ENCODE assay signal across 11 cellular contexts in the genomic region with DNA sequence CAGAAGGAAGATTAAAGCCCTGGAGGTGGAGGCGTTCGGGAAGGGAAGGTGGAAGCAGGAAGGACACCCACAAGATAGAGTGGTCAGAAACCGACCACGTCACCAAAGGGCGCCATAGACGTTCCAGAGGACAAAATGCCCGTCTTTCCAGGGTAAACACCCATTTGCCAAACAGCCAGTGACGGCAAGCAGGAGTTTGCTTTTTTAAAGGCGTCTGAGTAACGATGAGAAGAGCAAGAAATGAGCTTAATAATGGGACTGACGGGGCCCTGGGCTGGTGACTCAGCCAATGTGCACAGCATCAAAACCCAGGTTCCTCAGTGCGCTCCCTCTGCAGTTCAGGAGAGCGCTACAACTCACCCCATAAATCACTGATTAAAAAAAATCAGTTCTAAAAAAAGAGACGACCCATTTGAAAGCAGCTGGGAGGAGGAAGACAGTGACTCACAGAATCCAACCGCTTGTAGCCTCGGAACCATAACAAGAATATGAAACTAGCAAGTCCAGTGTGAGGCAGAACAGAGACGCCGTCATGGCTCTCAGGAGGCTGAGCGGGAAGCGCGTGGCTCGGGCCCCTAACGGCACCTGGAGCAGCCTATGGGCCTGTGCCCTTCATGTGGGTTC. TPM values are rescaled to one million over a fixed set of nuclear protein-coding genes. Genes with fewer than 3 reads are reported as not detected.
A peak's percentile ranks its signal among the peaks of the same experiment; 100 is the strongest.
DNase-seq lines count a peak whose midpoint lies in the region; ATAC-seq and TF ChIP-seq lines count a peak whose summit lies in the region.
"Had no signal": no experiment of that assay in that cellular context is flagged by ENCODE, and none has a peak within 500 bp of the region (broad histone marks: within the 10 kb centered on the region; RNA-seq: fewer than 3 reads in every experiment).

No MANE protein-coding gene starts in this region.

- no peaks in the 10 kb centered on the region for H3K9me2 ChIP-seq in SK-N-SH

- H3K36me3 ChIP-seq in ES-I3 (ENCODE audit: insufficient read depth, low read length): no peaks in the 10 kb centered on the region
- H3K36me3 ChIP-seq in SK-N-SH (replicated peaks in 1 of 2; ENCODE audit: control insufficient read depth in 1 of 2, insufficient read depth in 2 of 2, low read length in 1 of 2): no peaks in the 10 kb centered on the region
- H3K36me3 ChIP-seq: pancreas had no signal

- H3K9me3 ChIP-seq in ES-I3 (ENCODE audit: control insufficient read depth, insufficient read depth, low read length) (no peaks in the 10 kb centered on the region), SK-N-SH (no peaks in the 10 kb centered on the region)
- H3K9me3 ChIP-seq: pancreas had no signal

- peaks cover 27% of the 10 kb centered on the region for H3F3A ChIP-seq in SK-N-SH (replicated peaks; ENCODE audit: insufficient read depth)

- H3K9ac ChIP-seq in ES-I3 (ENCODE audit: low read depth, low read length) (peak overlapping the region; percentile 29; the same call in 1 of the 2 replicates), SK-N-SH (peak overlapping the region; percentile 69)

- peaks cover 87% of the 10 kb centered on the region for H3K79me2 ChIP-seq in SK-N-SH (ENCODE audit: insufficient read depth)

- TF ChIP-seq EP300 in SK-N-SH (IDR thresholded peaks at IDR 0.05; ENCODE audit: borderline replicate concordance in 1 of 2, low read depth in 1 of 2, low read length in 1 of 2): no peak

- 5% methylated on average over 23 of the region's 23 CpGs for WGBS in SK-N-SH (ENCODE audit: low lambda C conversion rate)

- ATAC-seq in foreskin keratinocyte: peak; percentile 98
- ATAC-seq in GM18909 (IDR thresholded peaks at IDR 0.05; ENCODE audit: poor library complexity, unreplicated experiment): no peak

- H4K20me1 ChIP-seq in SK-N-SH (ENCODE audit: insufficient read depth): peaks cover 22% of the 10 kb centered on the region

- TF ChIP-seq CTCF in SK-N-SH (IDR thresholded peaks at IDR 0.05): peak; percentile 38; the same call in 1 of the 2 replicates
- peak; percentile 58 for TF ChIP-seq CTCF in foreskin keratinocyte (conservative IDR thresholded peaks at IDR 0.05)

- CTCF ChIA-PET in SK-N-SH (lab: Yijun Ruan, JAX): interaction anchor here (1.1 to 1.5 kb wide), 3 partner anchors 167 to 176 kb away, joined by 3 to 4 read pairs (median 3); no protein-coding TSS in a partner anchor

- H3K27me3 ChIP-seq in SK-N-SH (ENCODE audit: insufficient read depth) (no peaks in the 10 kb centered on the region), foreskin keratinocyte (no peaks in the 10 kb centered on the region)
- H3K27me3 ChIP-seq: pancreas had no signal

- H3K27ac ChIP-seq in SK-N-SH (ENCODE audit: low read depth in 2 of 2, low read length in 1 of 2): peak overlapping the region; percentile 89 to 90
- peak overlapping the region; percentile 85 for H3K27ac ChIP-seq in foreskin keratinocyte
- H3K27ac ChIP-seq: pancreas had no signal

- peak overlapping the region; percentile 64 to 69 for H3K4me3 ChIP-seq in SK-N-SH (ENCODE audit: low read depth in 2 of 2, low read length in 1 of 2)
- H3K4me3 ChIP-seq in skeletal muscle cell (ENCODE audit: low read depth, low read length): peak overlapping the region; percentile 18
- H3K4me3 ChIP-seq: pancreas had no signal

- peak; percentile 86 for DNase-seq in SK-N-SH
- DNase-seq in foreskin keratinocyte: peak; percentile 90 to 94
- DNase-seq in skeletal muscle cell (ENCODE audit: low read depth): peak; percentile 76
- no peak for DNase-seq in NCI-H2081 treated with DMSO at 0.1 percent for 48 hours (lab: John Stamatoyannopoulos, UW)
- no peak for DNase-seq in SIG-M5 treated with dmso at 0.1 percent for 504 hours (lab: John Stamatoyannopoulos, UW; ENCODE audit: unreplicated experiment)
- DNase-seq in NCI-H1417 (lab: John Stamatoyannopoulos, UW): no peak
- DNase-seq: activated CD4-positive, alpha-beta T cell treated with anti-CD3 and anti-CD28 coated beads, Interleukin-2, amount 50 U/mL, for 1 hour; NCI-H2171 treated with DMSO at 0.1 percent for 48 hours; pancreas had no signal

- TF ChIP-seq RAD21 in SK-N-SH (IDR thresholded peaks at IDR 0.05; ENCODE audit: low read length): no peak

- H3K4me1 ChIP-seq in ES-I3 (ENCODE audit: insufficient read depth, low read length) (no peaks in the 10 kb centered on the region; the same call in 1 of the 2 replicates), SK-N-SH (ENCODE audit: control insufficient read depth in 1 of 2, insufficient read depth in 2 of 2, low read depth in 1 of 2, low read length in 1 of 2) (peaks cover 0 to 19% of the 10 kb centered on the region in 2 experiments; a peak in 1 of 4 replicates), foreskin keratinocyte (peaks cover 5% of the 10 kb centered on the region)
- H3K4me1 ChIP-seq: pancreas had no signal

- peak overlapping the region; percentile 41 for H2AFZ ChIP-seq in SK-N-SH (ENCODE audit: low read depth)

- POLR2A ChIA-PET in SK-N-SH (lab: Yijun Ruan, JAX): no interaction called here

- peak overlapping the region; percentile 78 for H3K4me2 ChIP-seq in SK-N-SH

TF ChIP-seq in SK-N-SH, 30 proteins besides CTCF, POLR2A, EP300 and RAD21 (continues in another document):
- no peak for TF ChIP-seq SIN3A (IDR thresholded peaks at IDR 0.05; ENCODE audit: borderline replicate concordance, low read depth, low read length)
- no peak for TF ChIP-seq GATA2 (CRISPR knock-in tag; IDR thresholded peaks at IDR 0.05)
- TF ChIP-seq, protein P1, sequence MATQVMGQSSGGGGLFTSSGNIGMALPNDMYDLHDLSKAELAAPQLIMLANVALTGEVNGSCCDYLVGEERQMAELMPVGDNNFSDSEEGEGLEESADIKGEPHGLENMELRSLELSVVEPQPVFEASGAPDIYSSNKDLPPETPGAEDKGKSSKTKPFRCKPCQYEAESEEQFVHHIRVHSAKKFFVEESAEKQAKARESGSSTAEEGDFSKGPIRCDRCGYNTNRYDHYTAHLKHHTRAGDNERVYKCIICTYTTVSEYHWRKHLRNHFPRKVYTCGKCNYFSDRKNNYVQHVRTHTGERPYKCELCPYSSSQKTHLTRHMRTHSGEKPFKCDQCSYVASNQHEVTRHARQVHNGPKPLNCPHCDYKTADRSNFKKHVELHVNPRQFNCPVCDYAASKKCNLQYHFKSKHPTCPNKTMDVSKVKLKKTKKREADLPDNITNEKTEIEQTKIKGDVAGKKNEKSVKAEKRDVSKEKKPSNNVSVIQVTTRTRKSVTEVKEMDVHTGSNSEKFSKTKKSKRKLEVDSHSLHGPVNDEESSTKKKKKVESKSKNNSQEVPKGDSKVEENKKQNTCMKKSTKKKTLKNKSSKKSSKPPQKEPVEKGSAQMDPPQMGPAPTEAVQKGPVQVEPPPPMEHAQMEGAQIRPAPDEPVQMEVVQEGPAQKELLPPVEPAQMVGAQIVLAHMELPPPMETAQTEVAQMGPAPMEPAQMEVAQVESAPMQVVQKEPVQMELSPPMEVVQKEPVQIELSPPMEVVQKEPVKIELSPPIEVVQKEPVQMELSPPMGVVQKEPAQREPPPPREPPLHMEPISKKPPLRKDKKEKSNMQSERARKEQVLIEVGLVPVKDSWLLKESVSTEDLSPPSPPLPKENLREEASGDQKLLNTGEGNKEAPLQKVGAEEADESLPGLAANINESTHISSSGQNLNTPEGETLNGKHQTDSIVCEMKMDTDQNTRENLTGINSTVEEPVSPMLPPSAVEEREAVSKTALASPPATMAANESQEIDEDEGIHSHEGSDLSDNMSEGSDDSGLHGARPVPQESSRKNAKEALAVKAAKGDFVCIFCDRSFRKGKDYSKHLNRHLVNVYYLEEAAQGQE (IDR thresholded peaks at IDR 0.05; ENCODE audit: low read depth, low read length): peak; percentile 3; the same call in 1 of the 2 replicates
- TF ChIP-seq TAF1 (IDR thresholded peaks at IDR 0.05; ENCODE audit: borderline replicate concordance, low read depth, low read length): 0 out of 2 replicates have a peak, but pooled peaks have one; percentile 37
- no peak for TF ChIP-seq FOXJ3 (CRISPR knock-in tag; IDR thresholded peaks at IDR 0.05)
- TF ChIP-seq CHD2 (IDR thresholded peaks at IDR 0.05; ENCODE audit: low read length, partially characterized antibody): peak; percentile 3
- peak; percentile 73 for TF ChIP-seq ELF1 (IDR thresholded peaks at IDR 0.05)
- TF ChIP-seq YY1 (IDR thresholded peaks at IDR 0.05; ENCODE audit: low read depth): peak; percentile 83
- TF ChIP-seq, protein P2, sequence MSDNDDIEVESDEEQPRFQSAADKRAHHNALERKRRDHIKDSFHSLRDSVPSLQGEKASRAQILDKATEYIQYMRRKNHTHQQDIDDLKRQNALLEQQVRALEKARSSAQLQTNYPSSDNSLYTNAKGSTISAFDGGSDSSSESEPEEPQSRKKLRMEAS (IDR thresholded peaks at IDR 0.05; ENCODE audit: low read depth): peak; percentile 76
- no peak for TF ChIP-seq TEAD4 (IDR thresholded peaks at IDR 0.05; ENCODE audit: borderline replicate concordance, insufficient read depth)
- TF ChIP-seq, protein P3, sequence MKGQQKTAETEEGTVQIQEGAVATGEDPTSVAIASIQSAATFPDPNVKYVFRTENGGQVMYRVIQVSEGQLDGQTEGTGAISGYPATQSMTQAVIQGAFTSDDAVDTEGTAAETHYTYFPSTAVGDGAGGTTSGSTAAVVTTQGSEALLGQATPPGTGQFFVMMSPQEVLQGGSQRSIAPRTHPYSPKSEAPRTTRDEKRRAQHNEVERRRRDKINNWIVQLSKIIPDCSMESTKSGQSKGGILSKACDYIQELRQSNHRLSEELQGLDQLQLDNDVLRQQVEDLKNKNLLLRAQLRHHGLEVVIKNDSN (IDR thresholded peaks at IDR 0.05; ENCODE audit: borderline replicate concordance, low read depth): no peak
- TF ChIP-seq NRF1 (IDR thresholded peaks at IDR 0.05; ENCODE audit: low read depth, low read length): no peak
- peak; percentile 50 for TF ChIP-seq GABPA (IDR thresholded peaks at IDR 0.05; ENCODE audit: low read depth)
- no peak for TF ChIP-seq RCOR1 (IDR thresholded peaks at IDR 0.05; ENCODE audit: low read length)
- TF ChIP-seq FOSL2 (IDR thresholded peaks at IDR 0.05; ENCODE audit: borderline replicate concordance, low read depth): peak; percentile 69; the same call in 1 of the 2 replicates

RNA-seq across cellular contexts. Expression of a gene that starts 5.9 kb away (rescaled TPM):
- polyA plus RNA-seq in SK-N-SH (2012; rRNA removed): 6.2 and 8.7 TPM in 2 replicates
- 7.2 and 8.9 TPM in 2 replicates for polyA plus RNA-seq in SK-N-SH (2012; cell fraction: cytosol; rRNA removed)
- 14.0 and 14.5 TPM in 2 replicates for polyA plus RNA-seq in SK-N-SH (2012; cell fraction: nucleus; rRNA removed)
- total RNA-seq in foreskin keratinocyte: 4.7 and 5.0 TPM in 2 replicates
- polyA plus RNA-seq in foreskin keratinocyte: 1.2 and 1.3 TPM in 2 replicates

Comparison
In these comparisons a context has a peak if more than half of its experiments do, and no peak if none do; other contexts are left out.
1. DNase-seq: peak in SK-N-SH (single experiment), foreskin keratinocyte (2 of 2) and skeletal muscle cell (single experiment); none in NCI-H2081 treated with DMSO at 0.1 percent for 48 hours (single experiment), SIG-M5 treated with dmso at 0.1 percent for 504 hours (single experiment) and NCI-H1417 (0 of 3).